In genomic region chr15:88647362-88648105, GRCh38 we compare ENCODE assay signal across 11 cellular contexts. TPM values are rescaled to one million over a fixed set of nuclear protein-coding genes. Genes with fewer than 3 reads are reported as not detected.
DNase-seq lines count a peak whose midpoint lies in the region; ATAC-seq, FAIRE-seq and TF ChIP-seq lines count a peak whose summit lies in the region.
"Had no signal": no experiment of that assay in that cellular context is flagged by ENCODE, and none has a peak within 500 bp of the region (broad histone marks: within the 10 kb centered on the region; RNA-seq: fewer than 3 reads in every experiment).

No MANE protein-coding gene starts in this region.

- no peaks in the 10 kb centered on the region for H4K20me1 ChIP-seq in HepG2 (ENCODE audit: insufficient read depth, low read length)

- H3K4me1 Mint-ChIP-seq in activated T-helper 17 cell treated with anti-CD3 and anti-CD28 coated beads, Interleukin-2, amount 50 U/mL, for 72 hours, result peaks cover 49% of the 10 kb centered on the region

- WGBS in liver, result 63% methylated on average over 11 of the region's 11 CpGs
- WGBS in HepG2 (ENCODE audit: low lambda C conversion rate), result 93% methylated on average over 11 of the region's 11 CpGs
- WGBS in psoas muscle, 3 donors, result 86 to 88% (median 88%) methylated on average over 11 of the region's 11 CpGs

- TF ChIP-seq CTCF in liver (IDR thresholded peaks at IDR 0.05; ENCODE audit: low read depth, low read length, missing input control), result no peak
- TF ChIP-seq CTCF in HepG2 (CRISPR knock-in tag; IDR thresholded peaks at IDR 0.05), result no peak
- TF ChIP-seq CTCF in mucosa of descending colon (IDR thresholded peaks at IDR 0.05), result no peak
- TF ChIP-seq CTCF in vagina (IDR thresholded peaks at IDR 0.05), result no peak
- no peak for TF ChIP-seq CTCF in psoas muscle (IDR thresholded peaks at IDR 0.05)

- H3K4me3 Mint-ChIP-seq in activated T-helper 17 cell treated with anti-CD3 and anti-CD28 coated beads, Interleukin-2, amount 50 U/mL, for 72 hours, result peak overlapping the region; percentile 80

- H3K27me3 Mint-ChIP-seq in activated T-helper 17 cell treated with anti-CD3 and anti-CD28 coated beads, Interleukin-2, amount 50 U/mL, for 72 hours, result no peaks in the 10 kb centered on the region

- in situ Hi-C loops in HepG2 (cut with HindIII; ENCODE audit: extremely low pct_ligation_motif_present, low pct_unique_long_range_greater_than_20kb), result no loop called here

- no peaks in the 10 kb centered on the region for H3K79me2 ChIP-seq in HepG2 (ENCODE audit: insufficient read depth, low read length)

- H3K9me3 ChIP-seq in liver (ENCODE audit: control insufficient read depth in 4 of 4, low read length in 3 of 4) (no peaks in the 10 kb centered on the region), HepG2 (ENCODE audit: low read length) (no peaks in the 10 kb centered on the region), mucosa of descending colon (no peaks in the 10 kb centered on the region), vagina (no peaks in the 10 kb centered on the region), psoas muscle (no peaks in the 10 kb centered on the region)

- peaks cover 46% of the 10 kb centered on the region for H3K36me3 Mint-ChIP-seq in activated T-helper 17 cell treated with anti-CD3 and anti-CD28 coated beads, Interleukin-2, amount 50 U/mL, for 72 hours (ENCODE audit: low read depth)

- H3K4me1 ChIP-seq in liver (ENCODE audit: control insufficient read depth in 4 of 4, insufficient read depth in 4 of 4, low read length in 3 of 4) (peaks cover 9 to 24% (median 20%) of the 10 kb centered on the region in 4 donors), HepG2 (ENCODE audit: insufficient read depth, low read length) (peaks cover 7% of the 10 kb centered on the region; the same call in 1 of the 2 replicates), mucosa of descending colon (ENCODE audit: low read depth) (peaks cover 27% of the 10 kb centered on the region), vagina (peaks cover 14% of the 10 kb centered on the region), psoas muscle (peaks cover 3% of the 10 kb centered on the region)

- intact Hi-C loops in HepG2 (cut with micrococcal nuclease; ENCODE audit: unreplicated experiment) (no loop called here), mucosa of descending colon (cut with DNase I, micrococcal nuclease) (no loop called here), vagina (cut with DNase I) (no loop called here), psoas muscle (cut with DNase I) (no loop called here)

- no peaks in the 10 kb centered on the region for H3K9me3 Mint-ChIP-seq in activated T-helper 17 cell treated with anti-CD3 and anti-CD28 coated beads, Interleukin-2, amount 50 U/mL, for 72 hours

- H3K4me3 ChIP-seq in liver (ENCODE audit: low read depth in 1 of 3, low read length in 3 of 3) (no peak overlapping the region), HepG2 (replicated peaks in 1 of 3; ENCODE audit: insufficient read depth in 1 of 3, low read depth in 2 of 3, low read length in 3 of 3) (no peak overlapping the region), mucosa of descending colon (no peak overlapping the region), vagina (no peak overlapping the region), psoas muscle (no peak overlapping the region)

- TF ChIP-seq EP300 in HepG2 (IDR thresholded peaks at IDR 0.05; ENCODE audit: low read depth in 2 of 2, low read length in 2 of 2) (no peak), HepG2 (CRISPR knock-in tag; IDR thresholded peaks at IDR 0.05; ENCODE audit: borderline replicate concordance) (no peak)

- POLR2A ChIA-PET in HepG2 (lab: Yijun Ruan, JAX), result no interaction called here

- CTCF ChIA-PET in HepG2 (lab: Yijun Ruan, JAX; ENCODE audit: low intra/inter-chr PET ratio, low total read pairs), result no interaction called here

- peak overlapping the region; percentile 92 for H3K27ac Mint-ChIP-seq in activated T-helper 17 cell treated with anti-CD3 and anti-CD28 coated beads, Interleukin-2, amount 50 U/mL, for 72 hours

- H3K4me2 ChIP-seq in HepG2 (ENCODE audit: low read depth, low read length), result no peak overlapping the region

- DNase-seq in HepG2 (ENCODE audit: low spot score), result no peak
- peak in 2 of 3 donors; percentile 28 to 57 for DNase-seq in mucosa of descending colon
- peak; percentile 55 to 86 for DNase-seq in vagina (ENCODE audit: extremely low spot score in 2 of 2)
- DNase-seq in psoas muscle, result no peak
- no peak for DNase-seq in NOMO-1 treated with dmso at 0.1 percent for 144 hours (lab: John Stamatoyannopoulos, UW; ENCODE audit: unreplicated experiment)
- DNase-seq in islet precursor cell, result no peak
- DNase-seq: activated CD4-positive, alpha-beta T cell treated with anti-CD3 and anti-CD28 coated beads, Interleukin-2, amount 50 U/mL, for 1 hour; cortex of kidney; KG1 had no signal

- peak overlapping the region; percentile 74 to 79 for H3K27ac ChIP-seq in liver (ENCODE audit: low read depth in 1 of 2, low read length in 2 of 2)
- no peak overlapping the region for H3K27ac ChIP-seq in HepG2 (ENCODE audit: extremely low read length, insufficient read depth, low read length)
- H3K27ac ChIP-seq in vagina, result no peak overlapping the region
- no peak overlapping the region for H3K27ac ChIP-seq in psoas muscle

- no peak for TF ChIP-seq POLR2A in HepG2 (IDR thresholded peaks at IDR 0.05; ENCODE audit: insufficient read depth in 1 of 2, low read depth in 2 of 2, low read length in 2 of 2)
- no peak for TF ChIP-seq POLR2A in vagina (IDR thresholded peaks at IDR 0.05)

- H3K9ac ChIP-seq in liver (ENCODE audit: low read depth in 1 of 2, low read length in 2 of 2), result no peak overlapping the region
- no peak overlapping the region for H3K9ac ChIP-seq in HepG2 (ENCODE audit: insufficient read depth, low read depth, low read length)

- no peak for FAIRE-seq in HepG2 (lab: Jason Lieb, UNC)

- no peaks in the 10 kb centered on the region for H3K27me3 ChIP-seq in liver (ENCODE audit: control insufficient read depth in 4 of 4, insufficient read depth in 4 of 4, low read length in 3 of 4)
- H3K27me3 ChIP-seq in HepG2 (ENCODE audit: control insufficient read depth in 1 of 2, insufficient read depth in 2 of 2, low read length in 2 of 2), result no peaks in the 10 kb centered on the region
- no peaks in the 10 kb centered on the region for H3K27me3 ChIP-seq in vagina
- peaks cover 0 to 2% (median 0%) of the 10 kb centered on the region in 3 donors for H3K27me3 ChIP-seq in psoas muscle (ENCODE audit: insufficient read depth in 3 of 3, low read length in 2 of 3)

- TF ChIP-seq RAD21 in liver (IDR thresholded peaks at IDR 0.05) (peak in 1 of 2 donors; percentile 29), HepG2 (CRISPR knock-in tag; IDR thresholded peaks at IDR 0.05) (no peak)

- ATAC-seq in HepG2, result no peak
- ATAC-seq in activated T-helper 17 cell treated with anti-CD3 and anti-CD28 coated beads, Interleukin-2, amount 50 U/mL, for 72 hours (replicated peaks), result no peak
- peak; percentile 27 for ATAC-seq in mucosa of descending colon
- ATAC-seq in psoas muscle, result no peak

- no TSS peak for BruUV-seq in HepG2 (replicated peaks; lab: Mats Ljungman, UMichigan)

- H3K36me3 ChIP-seq in liver (ENCODE audit: control insufficient read depth in 4 of 4, insufficient read depth in 3 of 4, low read depth in 1 of 4, low read length in 3 of 4) (no peaks in the 10 kb centered on the region), HepG2 (replicated peaks in 1 of 2; ENCODE audit: control insufficient read depth in 1 of 2, insufficient read depth in 2 of 2, low read length in 2 of 2) (no peaks in the 10 kb centered on the region), mucosa of descending colon (ENCODE audit: low read depth) (no peaks in the 10 kb centered on the region), vagina (no peaks in the 10 kb centered on the region), psoas muscle (ENCODE audit: insufficient read depth in 1 of 2, low read depth in 1 of 2) (no peaks in the 10 kb centered on the region)

- no peak overlapping the region for H2AFZ ChIP-seq in HepG2 (ENCODE audit: low read length)

RNA-seq across cellular contexts. Expression of gene ISG20, which starts 8.7 kb away (rescaled TPM):
- total RNA-seq in liver (10 to 100 TPM in 1 of 2 donors, 1 to 10 TPM in 1; 6.8 to 36.5 TPM), HepG2 (2016; rRNA removed; fragmentation: Illumina TruSeq; extraction: Trizol) (6.3 and 10.5 TPM in 2 replicates), mucosa of descending colon (10 to 100 TPM; 32.2 to 69.0 (median 55.4) TPM), vagina (15.7 TPM), psoas muscle (1 to 10 TPM; 2.5 to 5.0 (median 3.3) TPM)
- polyA plus RNA-seq in liver (10 to 100 TPM; 14.1 to 14.5 TPM), HepG2 (2011; rRNA removed) (31.5 and 50.8 TPM in 2 replicates), psoas muscle (1 to 10 TPM; 1.1 to 7.4 (median 5.7) TPM)
- total RNA-seq in HepG2 (2016; cell fraction: cytosol; rRNA removed; fragmentation: Illumina TruSeq; extraction: Trizol; ENCODE audit: low read depth), result 2.6 and 5.4 TPM in 2 replicates
- 6.8 and 9.8 TPM in 2 replicates for total RNA-seq in HepG2 (2016; cell fraction: insoluble cytoplasmic fraction; rRNA removed; fragmentation: Illumina TruSeq; extraction: Trizol)
- 4.6 and 7.7 TPM in 2 replicates for total RNA-seq in HepG2 (2016; cell fraction: membrane; rRNA removed; fragmentation: Illumina TruSeq; extraction: Trizol)
- total RNA-seq in HepG2 (2016; cell fraction: nucleus; rRNA removed; fragmentation: Illumina TruSeq; extraction: Trizol), result 2.0 and 3.7 TPM in 2 replicates
- polyA plus RNA-seq in HepG2 (2011; cell fraction: cytosol; rRNA removed), result 31.2 and 32.1 TPM in 2 replicates
- 14.5 and 18.2 TPM in 2 replicates for polyA plus RNA-seq in HepG2 (2011; cell fraction: nucleus; rRNA removed)
- polyA plus RNA-seq in HepG2 (2012), result 11.6 and 19.0 TPM in 2 replicates
- polyA plus RNA-seq in HepG2 (2016; cell fraction: cytosol; fragmentation: Illumina TruSeq; extraction: Trizol; ENCODE audit: low read depth), result 6.6 and 8.5 TPM in 2 replicates
- polyA plus RNA-seq in HepG2 (2016; cell fraction: insoluble cytoplasmic fraction; fragmentation: Illumina TruSeq; extraction: Trizol; ENCODE audit: low read depth), result 9.0 and 9.8 TPM in 2 replicates
- 5.9 and 6.2 TPM in 2 replicates for polyA plus RNA-seq in HepG2 (2016; cell fraction: membrane; fragmentation: Illumina TruSeq; extraction: Trizol; ENCODE audit: low read depth)
- 5.4 and 6.8 TPM in 2 replicates for polyA plus RNA-seq in HepG2 (2016; cell fraction: nucleus; fragmentation: Illumina TruSeq; extraction: Trizol; ENCODE audit: insufficient read depth, low read depth)
- polyA minus RNA-seq in HepG2 (2011; rRNA and poly(A)+ RNA removed; ENCODE audit: low replicate concordance), result 3.8 and 11.4 TPM in 2 replicates
- polyA minus RNA-seq in HepG2 (2011; cell fraction: cytosol; rRNA and poly(A)+ RNA removed), result 5.5 and 6.9 TPM in 2 replicates
- 8.8 and 9.0 TPM in 2 replicates for polyA minus RNA-seq in HepG2 (2011; cell fraction: nucleus; rRNA and poly(A)+ RNA removed)
- total RNA-seq in activated T-helper 17 cell treated with anti-CD3 and anti-CD28 coated beads, Interleukin-2, amount 50 U/mL, for 72 hours, result 10 to 100 TPM; 34.9 to 89.7 TPM

RNA-seq across cellular contexts. Expression of gene AEN, which starts 26.4 kb away (rescaled TPM):
- total RNA-seq in liver, result 10 to 100 TPM; 13.1 to 19.2 TPM
- 1 to 10 TPM; 2.8 to 8.0 TPM for polyA plus RNA-seq in liver
- 115 and 118 TPM in 2 replicates for total RNA-seq in HepG2 (2016; rRNA removed; fragmentation: Illumina TruSeq; extraction: Trizol)
- 24.6 and 27.1 TPM in 2 replicates for total RNA-seq in HepG2 (2016; cell fraction: cytosol; rRNA removed; fragmentation: Illumina TruSeq; extraction: Trizol; ENCODE audit: low read depth)
- total RNA-seq in HepG2 (2016; cell fraction: insoluble cytoplasmic fraction; rRNA removed; fragmentation: Illumina TruSeq; extraction: Trizol), result 110 and 117 TPM in 2 replicates
- total RNA-seq in HepG2 (2016; cell fraction: membrane; rRNA removed; fragmentation: Illumina TruSeq; extraction: Trizol), result 71.0 and 75.9 TPM in 2 replicates
- 82.3 and 94.1 TPM in 2 replicates for total RNA-seq in HepG2 (2016; cell fraction: nucleus; rRNA removed; fragmentation: Illumina TruSeq; extraction: Trizol)
- polyA plus RNA-seq in HepG2 (2011; rRNA removed), result 51.3 and 55.2 TPM in 2 replicates
- 39.7 and 48.8 TPM in 2 replicates for polyA plus RNA-seq in HepG2 (2011; cell fraction: cytosol; rRNA removed)
- 115 and 142 TPM in 2 replicates for polyA plus RNA-seq in HepG2 (2011; cell fraction: nucleus; rRNA removed)
- polyA plus RNA-seq in HepG2 (2012), result 26.8 and 40.4 TPM in 2 replicates
- polyA plus RNA-seq in HepG2 (2016; cell fraction: cytosol; fragmentation: Illumina TruSeq; extraction: Trizol; ENCODE audit: low read depth), result 11.0 and 11.5 TPM in 2 replicates
- 70.1 and 79.0 TPM in 2 replicates for polyA plus RNA-seq in HepG2 (2016; cell fraction: insoluble cytoplasmic fraction; fragmentation: Illumina TruSeq; extraction: Trizol; ENCODE audit: low read depth)
- 28.4 and 28.6 TPM in 2 replicates for polyA plus RNA-seq in HepG2 (2016; cell fraction: membrane; fragmentation: Illumina TruSeq; extraction: Trizol; ENCODE audit: low read depth)
- 90.9 and 95.3 TPM in 2 replicates for polyA plus RNA-seq in HepG2 (2016; cell fraction: nucleus; fragmentation: Illumina TruSeq; extraction: Trizol; ENCODE audit: insufficient read depth, low read depth)
- 70.6 and 173 TPM in 2 replicates for polyA minus RNA-seq in HepG2 (2011; rRNA and poly(A)+ RNA removed; ENCODE audit: low replicate concordance)
- 44.6 and 50.4 TPM in 2 replicates for polyA minus RNA-seq in HepG2 (2011; cell fraction: cytosol; rRNA and poly(A)+ RNA removed)
- 117 and 130 TPM in 2 replicates for polyA minus RNA-seq in HepG2 (2011; cell fraction: nucleus; rRNA and poly(A)+ RNA removed)
- 10 to 100 TPM; 43.6 to 53.8 TPM for total RNA-seq in activated T-helper 17 cell treated with anti-CD3 and anti-CD28 coated beads, Interleukin-2, amount 50 U/mL, for 72 hours
- 10 to 100 TPM in 2 of 3 donors, 1 to 10 TPM in 1; 8.9 to 22.6 (median 13.3) TPM for total RNA-seq in mucosa of descending colon
- total RNA-seq in vagina, result 18.4 TPM
- 10 to 100 TPM; 10.1 to 46.6 (median 27.8) TPM for total RNA-seq in psoas muscle
- polyA plus RNA-seq in psoas muscle, result 10 to 100 TPM; 25.6 to 35.2 (median 32.2) TPM

Comparison
In these comparisons a context has a peak if more than half of its experiments do, and no peak if none do; other contexts are left out.
1. H3K27ac ChIP-seq: peak in liver (2 of 2); none in HepG2 (single experiment), vagina (single experiment) and psoas muscle (single experiment).
2. DNase-seq: peak in mucosa of descending colon (2 of 3) and vagina (2 of 2); none in HepG2 (single experiment), psoas muscle (0 of 2), NOMO-1 treated with dmso at 0.1 percent for 144 hours (single experiment) and islet precursor cell (single experiment).